ENCODE assay signal across 8 cellular contexts in the genomic region with DNA sequence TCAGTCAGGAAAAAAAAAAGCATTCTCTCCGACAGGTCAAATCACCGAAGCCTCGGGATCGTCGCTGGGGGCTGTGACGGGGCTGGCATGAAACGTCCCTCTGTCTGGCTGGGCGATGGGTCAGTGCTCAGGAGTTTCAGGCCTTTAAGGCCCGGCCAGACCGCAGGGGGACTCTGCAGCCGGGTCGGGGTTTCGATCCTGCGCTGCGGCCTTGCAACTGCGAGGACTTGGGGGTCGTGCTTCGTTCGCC. TPM values are rescaled to one million over a fixed set of nuclear protein-coding genes. Genes with fewer than 3 reads are reported as not detected.
DNase-seq lines count a peak whose midpoint lies in the region; ATAC-seq, FAIRE-seq and TF ChIP-seq lines count a peak whose summit lies in the region.

No MANE protein-coding gene starts in this region.

- peak overlapping the region; percentile 89 for H3K4me2 ChIP-seq in astrocyte (ENCODE audit: low read length)

- H3K4me1 ChIP-seq in astrocyte (ENCODE audit: insufficient read depth, low read length) (peaks cover 8% of the 10 kb centered on the region), lung (ENCODE audit: control insufficient read depth in 2 of 2, insufficient read depth in 2 of 2, low read length in 2 of 2) (peaks cover 0 to 10% of the 10 kb centered on the region in 2 donors)

- TF ChIP-seq CTCF in astrocyte (IDR thresholded peaks at IDR 0.05; ENCODE audit: insufficient read depth, low read depth, low read length) (no peak), lung (IDR thresholded peaks at IDR 0.05; ENCODE audit: control extremely low read depth, extremely low read depth) (no peak), type B pancreatic cell (conservative IDR thresholded peaks at IDR 0.05) (no peak)

- ATAC-seq in lung (ENCODE audit: insufficient read depth, low FRiP score), result no peak

- H3K27me3 Mint-ChIP-seq in activated naive CD4-positive, alpha-beta T cell treated with anti-CD3 and anti-CD28 coated beads for 36 hours (ENCODE audit: low read depth), result no peaks in the 10 kb centered on the region
- H3K27me3 Mint-ChIP-seq in astrocyte (ENCODE audit: low read depth, unreplicated experiment), result peaks cover 18% of the 10 kb centered on the region
- no peaks in the 10 kb centered on the region for H3K27me3 Mint-ChIP-seq in type B pancreatic cell

- no peak for TF ChIP-seq POLR2A in GM12891 (IDR thresholded peaks at IDR 0.05; ENCODE audit: low read depth, low read length)

- FAIRE-seq in astrocyte (lab: Jason Lieb, UNC) (no peak), GM12891 (lab: Jason Lieb, UNC) (no peak)

- H3K9ac ChIP-seq in astrocyte (ENCODE audit: low read length), result peak overlapping the region; percentile 76

- H3K27ac ChIP-seq in astrocyte (ENCODE audit: low read depth, low read length) (no peak overlapping the region), lung (ENCODE audit: low read depth in 1 of 2, low read length in 1 of 2) (peak overlapping the region in 1 of 2 donors; percentile 37)

- H3K9me3 Mint-ChIP-seq in activated naive CD4-positive, alpha-beta T cell treated with anti-CD3 and anti-CD28 coated beads for 36 hours, result no peaks in the 10 kb centered on the region
- H3K9me3 Mint-ChIP-seq in astrocyte (ENCODE audit: unreplicated experiment) (no peaks in the 10 kb centered on the region), type B pancreatic cell (no peaks in the 10 kb centered on the region)

- no peaks in the 10 kb centered on the region for H4K20me1 ChIP-seq in astrocyte (ENCODE audit: insufficient read depth, low read length)

- no peak overlapping the region for H3K27ac Mint-ChIP-seq in activated naive CD4-positive, alpha-beta T cell treated with anti-CD3 and anti-CD28 coated beads for 36 hours
- peak overlapping the region; percentile 66 for H3K27ac Mint-ChIP-seq in astrocyte (ENCODE audit: unreplicated experiment)
- H3K27ac Mint-ChIP-seq in type B pancreatic cell, result peak overlapping the region; percentile 50

- peaks cover 30% of the 10 kb centered on the region for H3K4me1 Mint-ChIP-seq in activated naive CD4-positive, alpha-beta T cell treated with anti-CD3 and anti-CD28 coated beads for 36 hours (ENCODE audit: low read depth)
- H3K4me1 Mint-ChIP-seq in astrocyte (ENCODE audit: low read depth, unreplicated experiment), result peaks cover 2% of the 10 kb centered on the region
- peaks cover 5% of the 10 kb centered on the region for H3K4me1 Mint-ChIP-seq in type B pancreatic cell (ENCODE audit: unreplicated experiment)

- no peaks in the 10 kb centered on the region for H3K27me3 ChIP-seq in astrocyte (ENCODE audit: insufficient read depth, low read length)
- H3K27me3 ChIP-seq in lung (ENCODE audit: control insufficient read depth, insufficient read depth), result no peaks in the 10 kb centered on the region

- intact Hi-C loops in activated naive CD4-positive, alpha-beta T cell treated with anti-CD3 and anti-CD28 coated beads for 36 hours (cut with micrococcal nuclease), result loop anchor here (1.0 to 5.0 kb wide), 3 partner anchors 9 to 524 kb away; a partner anchor contains a TSS

- no peak for DNase-seq in activated naive CD4-positive, alpha-beta T cell treated with anti-CD3 and anti-CD28 coated beads for 36 hours
- no peak for DNase-seq in activated naive CD4-positive, alpha-beta T cell treated with anti-CD3 and anti-CD28 coated beads, Interleukin-2, amount 50 U/mL, for 16 hours
- DNase-seq in astrocyte (ENCODE audit: low read depth) (no peak), lung (ENCODE audit: low spot score) (no peak), type B pancreatic cell (ENCODE audit: extremely low spot score, unreplicated experiment) (no peak), GM12891 (ENCODE audit: insufficient read length, low spot score) (no peak), NCI-H2171 treated with DMSO at 0.1 percent for 48 hours (lab: John Stamatoyannopoulos, UW) (no peak), SIG-M5 (lab: John Stamatoyannopoulos, UW) (no peak)

- H3K79me2 ChIP-seq in astrocyte (ENCODE audit: insufficient read depth, low read length), result peaks cover 3% of the 10 kb centered on the region

- H2AFZ ChIP-seq in astrocyte (ENCODE audit: low read depth, low read length), result peak overlapping the region; percentile 98

- no peaks in the 10 kb centered on the region for H3K36me3 Mint-ChIP-seq in activated naive CD4-positive, alpha-beta T cell treated with anti-CD3 and anti-CD28 coated beads for 36 hours (ENCODE audit: low read depth)
- no peaks in the 10 kb centered on the region for H3K36me3 Mint-ChIP-seq in astrocyte (ENCODE audit: low read depth, unreplicated experiment)
- no peaks in the 10 kb centered on the region for H3K36me3 Mint-ChIP-seq in type B pancreatic cell

- H3K4me3 Mint-ChIP-seq in activated naive CD4-positive, alpha-beta T cell treated with anti-CD3 and anti-CD28 coated beads for 36 hours, result peak overlapping the region; percentile 88
- H3K4me3 Mint-ChIP-seq in astrocyte (ENCODE audit: unreplicated experiment), result peak overlapping the region; percentile 86
- peak overlapping the region; percentile 83 for H3K4me3 Mint-ChIP-seq in type B pancreatic cell

- H3K9me3 ChIP-seq in astrocyte (ENCODE audit: insufficient read depth, low read depth, low read length) (no peaks in the 10 kb centered on the region), lung (ENCODE audit: control insufficient read depth in 2 of 2, insufficient read depth in 1 of 2, low read length in 1 of 2) (no peaks in the 10 kb centered on the region)

- H3K36me3 ChIP-seq in astrocyte (ENCODE audit: insufficient read depth, low read length), result no peaks in the 10 kb centered on the region
- H3K36me3 ChIP-seq in lung (ENCODE audit: control insufficient read depth in 2 of 2, insufficient read depth in 2 of 2, low read length in 2 of 2), result no peaks in the 10 kb centered on the region

- CTCF ChIA-PET in activated naive CD4-positive, alpha-beta T cell treated with anti-CD3 and anti-CD28 coated beads for 36 hours (lab: Charles Lee), result interaction anchor here (0.7 kb wide), 1 partner anchor 293 kb away, joined by 3 read pairs; no protein-coding TSS in a partner anchor

- peak overlapping the region; percentile 66 for H3K4me3 ChIP-seq in astrocyte (ENCODE audit: insufficient read depth, low read depth, low read length)
- peak overlapping the region; percentile 29 for H3K4me3 ChIP-seq in lung

- WGBS in lung, 2 donors, result 1 to 2% methylated on average over 19 of the region's 19 CpGs

TF ChIP-seq in GM12891, 5 proteins besides CTCF, POLR2A, EP300 and RAD21:
- no peak for TF ChIP-seq POLR2AphosphoS5 (IDR thresholded peaks at IDR 0.05; ENCODE audit: low read depth, low read length)
- TF ChIP-seq SPI1 (IDR thresholded peaks at IDR 0.05; ENCODE audit: low read depth, low read length), result no peak
- TF ChIP-seq PAX5 (IDR thresholded peaks at IDR 0.05; ENCODE audit: insufficient read depth, low read length, severe bottlenecking), result no peak
- no peak for TF ChIP-seq TAF1 (IDR thresholded peaks at IDR 0.05; ENCODE audit: low read depth, low read length)
- TF ChIP-seq POU2F2 (IDR thresholded peaks at IDR 0.05; ENCODE audit: low read depth, low read length), result no peak

RNA-seq across cellular contexts. Expression of a gene that starts 8.2 kb away (rescaled TPM):
- total RNA-seq in activated naive CD4-positive, alpha-beta T cell treated with anti-CD3 and anti-CD28 coated beads for 36 hours, result 10 to 100 TPM; 15.5 to 15.7 TPM
- total RNA-seq in astrocyte (12.1 and 15.9 TPM in 2 replicates), lung (10 to 100 TPM; 31.5 to 42.2 TPM), type B pancreatic cell (ENCODE audit: low replicate concordance) (23.5 and 40.1 TPM in 2 replicates)
- polyA plus RNA-seq in lung, result 10 to 100 TPM; 14.9 to 25.4 TPM
- 2.3 TPM for polyA plus RNA-seq in GM12891 (2012; ENCODE audit: low read depth, missing spikeins)

RNA-seq across cellular contexts. Expression of a gene that starts 17.8 kb away (rescaled TPM):
- 1,000 to 10,000 TPM; 1,341 to 1,386 TPM for total RNA-seq in activated naive CD4-positive, alpha-beta T cell treated with anti-CD3 and anti-CD28 coated beads for 36 hours
- 1,356 and 1,553 TPM in 2 replicates for total RNA-seq in astrocyte
- 1,000 to 10,000 TPM in 1 of 2 donors, under 1 TPM in 1; under 0.01 to 3,134 TPM for total RNA-seq in lung
- polyA plus RNA-seq in lung, result not detected
- 2,993 and 3,564 TPM in 2 replicates for total RNA-seq in type B pancreatic cell (ENCODE audit: low replicate concordance)
- 40.8 TPM for polyA plus RNA-seq in GM12891 (2012; ENCODE audit: low read depth, missing spikeins)
